In the genomic region with DNA sequence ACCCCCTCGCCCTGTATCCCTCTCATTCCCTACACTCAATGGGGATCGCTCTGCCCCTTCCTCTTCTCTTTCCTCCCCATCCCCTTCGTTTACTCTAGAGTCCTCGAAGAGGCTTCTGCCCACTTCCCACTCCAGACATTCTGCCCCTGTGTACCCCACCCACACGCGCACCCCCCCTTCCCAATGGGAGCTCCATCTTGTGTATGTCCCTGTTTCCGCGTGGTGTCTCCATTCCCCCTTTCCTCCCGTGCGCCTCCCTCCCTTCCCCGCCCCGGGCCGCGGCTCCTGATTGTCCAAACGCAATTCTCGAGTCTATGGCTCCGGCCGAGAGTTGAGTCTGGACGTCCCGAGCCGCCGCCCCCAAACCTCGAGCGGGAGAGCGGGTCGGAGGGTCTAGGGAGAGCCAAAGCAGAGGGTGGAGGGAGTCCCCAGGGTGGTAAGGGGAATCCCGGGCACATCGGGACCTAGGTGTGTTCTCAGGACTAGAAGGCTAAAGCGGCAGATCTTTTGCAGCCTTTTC, we compare ENCODE assay signal across 8 cellular contexts. TPM values are rescaled to one million over a fixed set of nuclear protein-coding genes. Genes with fewer than 3 reads are reported as not detected.
DNase-seq lines count a peak whose midpoint lies in the region; ATAC-seq and TF ChIP-seq lines count a peak whose summit lies in the region.

No MANE protein-coding gene starts in this region.

- H3K36me3 Mint-ChIP-seq in activated naive CD4-positive, alpha-beta T cell treated with anti-CD3 and anti-CD28 coated beads, Interleukin-2, amount 10 ng/mL, durations not matched to agents 7 days and 5 days, result peaks cover 44% of the 10 kb centered on the region
- peaks cover 29% of the 10 kb centered on the region for H3K36me3 Mint-ChIP-seq in T-cell

- H3K27me3 Mint-ChIP-seq in activated naive CD4-positive, alpha-beta T cell treated with anti-CD3 and anti-CD28 coated beads, Interleukin-2, amount 10 ng/mL, durations not matched to agents 7 days and 5 days, result peaks cover 8% of the 10 kb centered on the region
- H3K27me3 Mint-ChIP-seq in T-cell, result peaks cover 0 to 11% of the 10 kb centered on the region in 2 donors

- ATAC-seq in T-cell (replicated peaks in 1 of 4) (no peak), HG02798 (IDR thresholded peaks at IDR 0.05; ENCODE audit: poor library complexity, unreplicated experiment) (no peak)

- peak overlapping the region; percentile 84 for H3K4me3 Mint-ChIP-seq in activated naive CD4-positive, alpha-beta T cell treated with anti-CD3 and anti-CD28 coated beads, Interleukin-2, amount 10 ng/mL, durations not matched to agents 7 days and 5 days
- peak overlapping the region; percentile 81 to 89 (median 87) for H3K4me3 Mint-ChIP-seq in T-cell

- no peaks in the 10 kb centered on the region for H3K9me3 Mint-ChIP-seq in activated naive CD4-positive, alpha-beta T cell treated with anti-CD3 and anti-CD28 coated beads, Interleukin-2, amount 10 ng/mL, durations not matched to agents 7 days and 5 days
- H3K9me3 Mint-ChIP-seq in T-cell, result no peaks in the 10 kb centered on the region

- H3K4me1 Mint-ChIP-seq in activated naive CD4-positive, alpha-beta T cell treated with anti-CD3 and anti-CD28 coated beads, Interleukin-2, amount 10 ng/mL, durations not matched to agents 7 days and 5 days, result peaks cover 61% of the 10 kb centered on the region
- peaks cover 51 to 57% (median 53%) of the 10 kb centered on the region in 3 donors for H3K4me1 Mint-ChIP-seq in T-cell

- CTCF ChIA-PET in activated naive CD4-positive, alpha-beta T cell treated with anti-CD3 and anti-CD28 coated beads, Interleukin-2, amount 10 ng/mL, durations not matched to agents 7 days and 5 days (lab: Charles Lee), result interaction anchor here (1.3 to 2.1 kb wide), 3 partner anchors 10 to 46 kb away, joined by 3 to 9 read pairs (median 7); no protein-coding TSS in a partner anchor
- CTCF ChIA-PET in T-cell (lab: Charles Lee), result interaction anchor here (0.5 to 1.3 kb wide), 4 partner anchors 11 to 43 kb away, joined by 3 to 15 read pairs (median 4); no protein-coding TSS in a partner anchor

- DNase-seq in activated naive CD4-positive, alpha-beta T cell treated with anti-CD3 and anti-CD28 coated beads, Interleukin-2, amount 10 ng/mL, durations not matched to agents 7 days and 5 days, result no peak
- no peak for DNase-seq in activated naive CD4-positive, alpha-beta T cell (lab: John Stamatoyannopoulos, UW)
- DNase-seq in T-cell (no peak), erythroblast (lab: John Stamatoyannopoulos, UW) (peak; percentile 33 to 65), myocyte (ENCODE audit: low read depth) (peak; percentile 60), NCI-H2196 (lab: John Stamatoyannopoulos, UW; ENCODE audit: unreplicated experiment) (no peak), HuH-7 (ENCODE audit: low spot score) (no peak)

- POLR2A ChIA-PET in T-cell (lab: Charles Lee), result interaction anchor here (0.6 to 0.7 kb wide), 2 partner anchors 41 to 64 kb away, joined by 3 read pairs; no protein-coding TSS in a partner anchor

- peak overlapping the region; percentile 86 for H3K27ac Mint-ChIP-seq in activated naive CD4-positive, alpha-beta T cell treated with anti-CD3 and anti-CD28 coated beads, Interleukin-2, amount 10 ng/mL, durations not matched to agents 7 days and 5 days
- peak overlapping the region; percentile 80 to 84 for H3K27ac Mint-ChIP-seq in T-cell

- no peak for TF ChIP-seq POLR2A in erythroblast (IDR thresholded peaks at IDR 0.05; ENCODE audit: low read length)

RNA-seq across cellular contexts. Expression of a gene that starts 0.7 kb away (rescaled TPM):
- total RNA-seq in T-cell (10 to 100 TPM; 37.7 to 43.8 (median 42.6) TPM), myocyte (21.6 and 21.8 TPM in 2 replicates)
- polyA plus RNA-seq in myocyte (2012), result 64.3 TPM

RNA-seq across cellular contexts. Expression of a gene that starts 3.2 kb away (rescaled TPM):
- total RNA-seq in T-cell (10 to 100 TPM; 13.9 to 27.7 (median 24.4) TPM), myocyte (9.4 and 15.9 TPM in 2 replicates)
- 14.9 TPM for polyA plus RNA-seq in myocyte (2012)

RNA-seq across cellular contexts. Expression of a gene that starts 7.0 kb away (rescaled TPM):
- 10 to 100 TPM; 19.1 to 44.0 (median 41.3) TPM for total RNA-seq in T-cell
- total RNA-seq in myocyte, result 95.9 and 162 TPM in 2 replicates
- 267 TPM for polyA plus RNA-seq in myocyte (2012)

RNA-seq across cellular contexts. Expression of a gene that starts 7.2 kb away (rescaled TPM):
- total RNA-seq in T-cell, result 100 to 1,000 TPM in 2 of 5 donors, 10 to 100 TPM in 3; 65.5 to 104 (median 96.4) TPM
- 29.3 and 36.9 TPM in 2 replicates for total RNA-seq in myocyte
- 56.5 TPM for polyA plus RNA-seq in myocyte (2012)

RNA-seq across cellular contexts. Expression of a gene that starts 15.4 kb away (rescaled TPM):
- total RNA-seq in T-cell, result 1 to 10 TPM; 1.3 to 9.7 (median 2.7) TPM
- 0.96 and 1.9 TPM in 2 replicates for total RNA-seq in myocyte
- polyA plus RNA-seq in myocyte (2012), result 1.2 TPM

Comparison
In these comparisons a context has a peak if more than half of its experiments do, and no peak if none do; other contexts are left out.
1. DNase-seq: peak in erythroblast (2 of 2) and myocyte (single experiment); none in activated naive CD4-positive, alpha-beta T cell treated with anti-CD3 and anti-CD28 coated beads, Interleukin-2, amount 10 ng/mL, durations not matched to agents 7 days and 5 days (single experiment), activated naive CD4-positive, alpha-beta T cell (0 of 4), T-cell (0 of 34), NCI-H2196 (single experiment) and HuH-7 (single experiment).